ENCODE assay signal across 1 cellular context in the genomic region with DNA sequence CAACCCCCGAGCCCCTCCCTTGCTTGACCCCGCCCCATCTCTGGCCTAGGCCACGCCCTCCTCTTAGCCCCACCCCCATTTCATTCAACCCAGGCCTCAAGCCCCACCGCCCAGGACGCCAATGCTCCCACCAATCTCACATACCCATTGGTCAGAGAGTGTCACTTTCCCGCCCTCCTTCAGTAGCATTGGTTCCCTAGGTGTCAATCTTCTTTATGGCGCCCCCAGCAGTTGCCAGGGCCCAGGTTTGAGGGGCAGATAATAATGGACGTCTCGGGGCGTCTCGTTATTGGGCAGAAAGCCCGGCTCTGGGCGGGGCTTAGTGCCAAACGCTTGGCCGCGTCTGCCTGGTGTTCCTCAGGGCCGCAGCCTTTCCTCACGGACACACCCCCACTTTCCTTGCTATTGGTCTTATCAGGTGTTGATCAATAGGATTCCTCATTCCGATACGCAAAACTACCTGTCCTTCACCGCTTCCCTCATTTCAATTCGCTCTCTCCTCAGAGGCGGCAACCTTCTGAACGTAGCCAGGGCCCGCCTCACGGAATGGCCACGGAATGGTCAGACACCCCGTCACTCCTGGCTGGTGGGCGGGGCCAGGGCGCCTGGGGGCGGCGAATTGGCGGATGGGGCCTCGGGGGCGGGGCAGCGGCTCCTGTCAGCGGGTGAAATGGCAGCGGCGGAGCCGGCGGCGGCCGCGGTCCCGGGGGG.
TF ChIP-seq lines count a peak whose summit lies in the region.

Gene EVI5L, plus strand, starts transcription at position 658 of the 711 bp plus-strand sequence. CDS start 16,325 bp downstream, outside the sequence.

TF ChIP-seq in HCT116, 20 proteins besides CTCF, POLR2A, EP300 and RAD21 (continued from another document):
- no peak for TF ChIP-seq ATF3 (IDR thresholded peaks at IDR 0.05)
- no peak for TF ChIP-seq REST (IDR thresholded peaks at IDR 0.05; ENCODE audit: low read depth)
